ENCODE assay signal across 8 cellular contexts in the genomic region with DNA sequence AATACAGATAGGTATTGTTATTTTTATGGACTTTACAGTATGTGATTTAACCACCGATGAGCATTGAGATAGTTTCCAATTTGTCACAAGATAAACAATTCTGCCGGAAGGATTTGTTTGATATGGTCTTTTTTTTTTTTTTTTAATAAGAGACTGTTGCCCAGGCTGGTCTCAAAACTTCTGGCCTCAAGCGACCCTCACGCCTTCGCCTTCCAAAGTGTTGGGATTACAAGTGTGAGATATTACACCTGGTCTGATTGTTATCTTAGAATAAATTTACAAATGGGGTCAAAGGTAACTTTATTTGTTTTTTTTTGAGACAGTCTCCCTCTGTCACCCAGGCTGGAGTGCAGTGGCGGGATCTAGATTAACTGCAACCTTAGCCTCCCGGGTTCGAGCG. TPM values are rescaled to one million over a fixed set of nuclear protein-coding genes. Genes with fewer than 3 reads are reported as not detected.
DNase-seq lines count a peak whose midpoint lies in the region; ATAC-seq and TF ChIP-seq lines count a peak whose summit lies in the region.

No MANE protein-coding gene starts in this region.

- WGBS in GM23248 (ENCODE audit: low coverage in 1 of 2, low lambda C conversion rate in 2 of 2, missing lambda C conversion rate in 2 of 2), 2 experiments = 63 to 64% methylated on average over 9 of the region's 9 CpGs
- 15 to 54% methylated on average over 5 to 9 of the region's 9 CpGs for WGBS in gastroesophageal sphincter (ENCODE audit: low coverage in 1 of 2), 2 donors

- H3K27ac ChIP-seq in GM23248 (peak overlapping the region; percentile 78), VCaP (peak overlapping the region; percentile 98), gastroesophageal sphincter (peak overlapping the region in 3 of 4 donors; percentile 93 to 98 (median 95))

- no peak for TF ChIP-seq POLR2A in gastroesophageal sphincter (IDR thresholded peaks at IDR 0.05)

- DNase-seq in GM23248 = no peak
- DNase-seq in skeletal muscle cell (ENCODE audit: low read depth) = no peak
- DNase-seq in effector CD8-positive, alpha-beta T cell (lab: John Stamatoyannopoulos, UW) = no peak
- no peak for DNase-seq in activated effector memory CD4-positive, alpha-beta T cell treated with Interleukin-2 at 50 U/mL for 16 hours

- no peaks in the 10 kb centered on the region for H3K36me3 ChIP-seq in GM23248 (ENCODE audit: low read depth)
- no peaks in the 10 kb centered on the region for H3K36me3 ChIP-seq in gastroesophageal sphincter

- peak overlapping the region; percentile 86 for H3K9ac ChIP-seq in GM23248

- peaks cover 22% of the 10 kb centered on the region; the same call in 1 of the 2 replicates for H3F3A ChIP-seq in GM23248 (ENCODE audit: insufficient read depth)

- H3K4me3 ChIP-seq in GM23248 = peak overlapping the region; percentile 78
- H3K4me3 ChIP-seq in gastroesophageal sphincter = peak overlapping the region; percentile 96 to 97
- H3K4me3 ChIP-seq in skeletal muscle cell (ENCODE audit: low read depth, low read length) = peak overlapping the region; percentile 83

- H3K4me1 ChIP-seq in GM23248 (ENCODE audit: insufficient read depth) (peaks cover 37% of the 10 kb centered on the region), gastroesophageal sphincter (peaks cover 0 to 35% (median 19%) of the 10 kb centered on the region in 3 donors)

- ATAC-seq in gastroesophageal sphincter = no peak
- ATAC-seq in GM21423 (IDR thresholded peaks at IDR 0.05; ENCODE audit: unreplicated experiment) = no peak
- ATAC-seq in HG02642 (IDR thresholded peaks at IDR 0.05; ENCODE audit: poor library complexity, unreplicated experiment) = no peak

- peak overlapping the region; percentile 64 for H2AFZ ChIP-seq in GM23248

- H3K27me3 ChIP-seq in GM23248 (replicated peaks; ENCODE audit: insufficient read depth) = no peaks in the 10 kb centered on the region
- H3K27me3 ChIP-seq in gastroesophageal sphincter = no peaks in the 10 kb centered on the region

- in situ Hi-C loops in GM23248 (cut with MboI) = no loop called here

- peaks cover 61% of the 10 kb centered on the region for H3K79me2 ChIP-seq in GM23248 (ENCODE audit: insufficient read depth)

- no peak for TF ChIP-seq EP300 in gastroesophageal sphincter (IDR thresholded peaks at IDR 0.05)

- no peaks in the 10 kb centered on the region for H3K9me2 ChIP-seq in GM23248 (ENCODE audit: insufficient read depth)

- H3K9me3 ChIP-seq in GM23248 (ENCODE audit: low read depth) (no peaks in the 10 kb centered on the region), gastroesophageal sphincter (no peaks in the 10 kb centered on the region)

- H3K4me2 ChIP-seq in GM23248 (ENCODE audit: unreplicated experiment) = peak overlapping the region; percentile 90

- TF ChIP-seq CTCF in VCaP (conservative IDR thresholded peaks at IDR 0.05) = no peak
- TF ChIP-seq CTCF in gastroesophageal sphincter (IDR thresholded peaks at IDR 0.05) = no peak

- H4K20me1 ChIP-seq in GM23248 (ENCODE audit: insufficient read depth) = no peaks in the 10 kb centered on the region

RNA-seq across cellular contexts. Expression of a gene that starts 1.2 kb away (rescaled TPM):
- 18.0 and 19.0 TPM in 2 replicates for total RNA-seq in GM23248 (2014; rRNA removed; shearing (Covaris generic))
- 10.9 and 12.1 TPM in 2 replicates for polyA plus RNA-seq in GM23248 (2016; fragmentation: Nextera tagmentation; extraction: Ambion mirVana)
- total RNA-seq in gastroesophageal sphincter = 10 to 100 TPM; 14.3 to 30.3 (median 21.9) TPM
